9 cellular contexts compared by ENCODE assay signal in genomic region chr1:28417441-28418277, GRCh38. TPM values are rescaled to one million over a fixed set of nuclear protein-coding genes. Genes with fewer than 3 reads are reported as not detected.
DNase-seq lines count a peak whose midpoint lies in the region; ATAC-seq and TF ChIP-seq lines count a peak whose summit lies in the region.
"Had no signal": no experiment of that assay in that cellular context is flagged by ENCODE, and none has a peak within 500 bp of the region (broad histone marks: within the 10 kb centered on the region; RNA-seq: fewer than 3 reads in every experiment).

No MANE protein-coding gene starts in this region.

- no peaks in the 10 kb centered on the region for H3K9me3 ChIP-seq in AG04450 (ENCODE audit: control insufficient read depth, insufficient read depth, low read length)
- H3K9me3 ChIP-seq in SJSA1 (replicated peaks), result no peaks in the 10 kb centered on the region
- H3K9me3 ChIP-seq in neural progenitor cell (ENCODE audit: low read depth), result no peaks in the 10 kb centered on the region

- no peaks in the 10 kb centered on the region for H3K9me3 Mint-ChIP-seq in neural progenitor cell
- H3K9me3 Mint-ChIP-seq: dendritic cell treated with granulocyte-macrophage colony-stimulating factor and Interleukin-4, amounts not matched to agents 40 ng/mL and 50 ng/mL, for 4 days had no signal

- H3K27ac ChIP-seq in AG04450 (ENCODE audit: low read depth, low read length) (no peak overlapping the region), SJSA1 (peak overlapping the region; percentile 76), neural progenitor cell (no peak overlapping the region)

- DNase-seq in AG04450 (ENCODE audit: low read depth, low spot score) (no peak), SJSA1 (ENCODE audit: low read depth in 1 of 2, low spot score in 2 of 2) (peak; percentile 36 to 60), fibroblast of peridontal ligament (ENCODE audit: extremely low read depth) (peak; percentile 56), neural progenitor cell (ENCODE audit: low spot score) (no peak), hippocampal formation (lab: John Stamatoyannopoulos, UW) (no peak)

- CTCF ChIA-PET in AG04450 (lab: Charles Lee), result interaction anchor here (0.7 to 1.0 kb wide), 3 partner anchors 8 to 319 kb away, joined by 3 read pairs; partner anchors contain the start of gene YTHDF2

- no peaks in the 10 kb centered on the region for H3K36me3 ChIP-seq in SJSA1
- no peaks in the 10 kb centered on the region for H3K36me3 ChIP-seq in neural progenitor cell

- no peaks in the 10 kb centered on the region for H3K36me3 Mint-ChIP-seq in neural progenitor cell

- no peak overlapping the region for H2AFZ ChIP-seq in neural progenitor cell (replicated peaks)

- peaks cover 5% of the 10 kb centered on the region for H3F3A ChIP-seq in neural progenitor cell (ENCODE audit: low read depth)

- no peak overlapping the region for H3K4me3 Mint-ChIP-seq in neural progenitor cell
- H3K4me3 Mint-ChIP-seq: dendritic cell treated with granulocyte-macrophage colony-stimulating factor and Interleukin-4, amounts not matched to agents 40 ng/mL and 50 ng/mL, for 4 days had no signal

- H3K27ac Mint-ChIP-seq in neural progenitor cell, result no peak overlapping the region
- H3K27ac Mint-ChIP-seq: dendritic cell treated with granulocyte-macrophage colony-stimulating factor and Interleukin-4, amounts not matched to agents 40 ng/mL and 50 ng/mL, for 4 days had no signal

- H3K27me3 ChIP-seq in AG04450 (ENCODE audit: control insufficient read depth, insufficient read depth, low read length) (no peaks in the 10 kb centered on the region), SJSA1 (replicated peaks) (no peaks in the 10 kb centered on the region), neural progenitor cell (no peaks in the 10 kb centered on the region)

- no peaks in the 10 kb centered on the region for H3K27me3 Mint-ChIP-seq in neural progenitor cell (ENCODE audit: insufficient read depth, low read depth)
- H3K27me3 Mint-ChIP-seq: dendritic cell treated with granulocyte-macrophage colony-stimulating factor and Interleukin-4, amounts not matched to agents 40 ng/mL and 50 ng/mL, for 4 days had no signal

- H3K4me3 ChIP-seq in AG04450 (ENCODE audit: low read depth, low read length) (peak overlapping the region; percentile 2; the same call in 1 of the 2 replicates), SJSA1 (no peak overlapping the region), neural progenitor cell (no peak overlapping the region)

- TF ChIP-seq CTCF in AG04450 (IDR thresholded peaks at IDR 0.05; ENCODE audit: low read depth, low read length) (no peak), neural progenitor cell (IDR thresholded peaks at IDR 0.05) (no peak)

- no peak overlapping the region for H3K4me2 ChIP-seq in neural progenitor cell

- ATAC-seq in GM21447 (IDR thresholded peaks at IDR 0.05; ENCODE audit: unreplicated experiment) (peak; percentile 55), HG02571 (IDR thresholded peaks at IDR 0.05; ENCODE audit: unreplicated experiment) (no peak), GM21528 (IDR thresholded peaks at IDR 0.05; ENCODE audit: low FRiP score, unreplicated experiment) (no peak)

- H4K20me1 ChIP-seq in neural progenitor cell (ENCODE audit: low read depth), result peaks cover 28% of the 10 kb centered on the region

- POLR2A ChIA-PET in AG04450 (lab: Yijun Ruan, JAX), result interaction anchor here (0.5 to 0.6 kb wide), 2 partner anchors 42 to 53 kb away, joined by 3 to 4 read pairs; no protein-coding TSS in a partner anchor

- peaks cover 8% of the 10 kb centered on the region for H3K4me1 Mint-ChIP-seq in neural progenitor cell

- no peak overlapping the region for H3K9ac ChIP-seq in neural progenitor cell

- H3K4me1 ChIP-seq in SJSA1 (replicated peaks), result peaks cover 11% of the 10 kb centered on the region
- H3K4me1 ChIP-seq in neural progenitor cell, result no peaks in the 10 kb centered on the region

- H3K79me2 ChIP-seq in neural progenitor cell (ENCODE audit: low read depth), result peaks cover 73% of the 10 kb centered on the region

RNA-seq across cellular contexts. Expression of gene PHACTR4, which starts 48.1 kb away (rescaled TPM):
- polyA plus RNA-seq in AG04450 (2011; rRNA removed), result 12.3 and 15.2 TPM in 2 replicates
- polyA minus RNA-seq in AG04450 (2011; rRNA and poly(A)+ RNA removed), result 14.0 and 14.9 TPM in 2 replicates
- 9.7 and 13.9 TPM in 2 replicates for total RNA-seq in SJSA1 (2014; rRNA removed; shearing (Covaris generic))
- total RNA-seq in neural progenitor cell (ENCODE audit: low replicate concordance), result 22.3 and 34.0 TPM in 2 replicates

Comparison
In these comparisons a context has a peak if more than half of its experiments do, and no peak if none do; other contexts are left out.
1. DNase-seq: peak in SJSA1 (2 of 2) and fibroblast of peridontal ligament (single experiment); none in AG04450 (single experiment), neural progenitor cell (single experiment) and hippocampal formation (0 of 2).